Comparison of ENCODE assay signal across 8 cellular contexts in the genomic region with DNA sequence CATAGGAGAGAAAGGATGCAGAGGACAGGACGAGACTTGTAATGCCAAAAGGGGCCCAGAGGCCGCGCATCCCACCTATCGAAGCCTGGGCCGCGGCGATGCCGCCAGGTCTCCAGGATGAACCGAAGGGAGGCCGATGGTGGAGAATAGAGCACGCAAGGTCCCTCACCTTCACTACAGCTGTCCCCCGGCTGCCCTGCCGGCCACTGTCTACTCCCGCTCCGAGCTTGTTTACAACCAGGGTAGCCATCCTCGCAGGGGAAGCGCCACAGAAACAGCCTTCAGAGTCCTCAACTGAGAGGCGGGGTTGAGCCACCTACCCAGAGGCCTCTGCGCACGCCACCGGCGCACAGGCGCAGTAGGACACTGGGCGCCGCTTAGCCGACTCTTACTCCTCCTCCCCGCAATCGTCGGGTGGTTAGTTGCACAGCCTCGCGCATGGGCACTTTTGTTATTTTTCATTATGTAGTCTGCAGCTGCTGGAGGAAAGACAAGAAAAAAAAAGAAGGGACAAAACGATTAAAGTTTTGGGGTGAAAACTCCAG. TPM values are rescaled to one million over a fixed set of nuclear protein-coding genes. Genes with fewer than 3 reads are reported as not detected.
DNase-seq lines count a peak whose midpoint lies in the region; ATAC-seq, FAIRE-seq and TF ChIP-seq lines count a peak whose summit lies in the region.

TSS of gene TRIM23 (minus strand) at position 309 of the 545 bp plus-strand sequence. CDS start at position 250, 59 bp downstream.

- H3K27me3 Mint-ChIP-seq in progenitor cell of endocrine pancreas, result no peaks in the 10 kb centered on the region

- H3K9ac ChIP-seq in adipocyte (ENCODE audit: low read length), result peak within 1 kb of the TSS; percentile 93

- H3K36me3 Mint-ChIP-seq in progenitor cell of endocrine pancreas (ENCODE audit: insufficient read depth), result peaks cover 2% of the 10 kb centered on the region

- peak within 1 kb of the TSS; percentile 97 for H3K4me3 ChIP-seq in adipocyte (ENCODE audit: low read length)
- peak within 1 kb of the TSS; percentile 96 for H3K4me3 ChIP-seq in upper lobe of right lung

- no peaks in the 10 kb centered on the region for H3K9me3 ChIP-seq in adipocyte (ENCODE audit: control insufficient read depth, low read length)
- no peaks in the 10 kb centered on the region for H3K9me3 ChIP-seq in upper lobe of right lung

- H3K4me1 ChIP-seq in adipocyte (ENCODE audit: control insufficient read depth, insufficient read depth, low read length) (peaks cover 27% of the 10 kb centered on the region), upper lobe of right lung (peaks cover 22% of the 10 kb centered on the region)

- ATAC-seq in HG02840 (IDR thresholded peaks at IDR 0.05; ENCODE audit: low FRiP score, unreplicated experiment) (peak; percentile 93), left cardiac atrium (peak; percentile 99), upper lobe of right lung (peak; percentile 99)

- H3K27ac ChIP-seq in upper lobe of right lung, result peak within 1 kb of the TSS; percentile 83

- peaks cover 1% of the 10 kb centered on the region for H3K36me3 ChIP-seq in adipocyte (ENCODE audit: control insufficient read depth, insufficient read depth, low read length, severe bottlenecking)
- peaks cover under 1% of the 10 kb centered on the region for H3K36me3 ChIP-seq in upper lobe of right lung

- no peaks in the 10 kb centered on the region for H3K27me3 ChIP-seq in adipocyte (replicated peaks; ENCODE audit: control insufficient read depth, insufficient read depth, low read length)
- H3K27me3 ChIP-seq in upper lobe of right lung, result no peaks in the 10 kb centered on the region

- TF ChIP-seq CTCF in progenitor cell of endocrine pancreas (IDR thresholded peaks at IDR 0.05; ENCODE audit: unreplicated experiment) (peak; percentile 23), upper lobe of right lung (IDR thresholded peaks at IDR 0.05) (no peak)

- H3K9me3 Mint-ChIP-seq in progenitor cell of endocrine pancreas (ENCODE audit: low read depth), result no peaks in the 10 kb centered on the region

- intact Hi-C loops in left cardiac atrium (cut with DNase I) (no loop called here), upper lobe of right lung (cut with DNase I) (no loop called here)

- H3K4me3 Mint-ChIP-seq in progenitor cell of endocrine pancreas (ENCODE audit: low read depth), result peak within 1 kb of the TSS; percentile 99

- H3K27ac Mint-ChIP-seq in progenitor cell of endocrine pancreas, result peak within 1 kb of the TSS; percentile 98

- DNase-seq in GM12891 (ENCODE audit: insufficient read length, low spot score) (peak; percentile 53), NCI-H1436 (lab: John Stamatoyannopoulos, UW) (peak; percentile 90), SW480 (ENCODE audit: low spot score) (peak; percentile 90), adipocyte (ENCODE audit: low read depth) (peak; percentile 97), left cardiac atrium (peak; percentile 93), progenitor cell of endocrine pancreas (ENCODE audit: low spot score, unreplicated experiment) (peak; percentile 71), upper lobe of right lung (peak; percentile 95)

- H3K4me1 Mint-ChIP-seq in progenitor cell of endocrine pancreas (ENCODE audit: low read depth), result peaks cover 24% of the 10 kb centered on the region

- peak; percentile 93 for FAIRE-seq in GM12891 (lab: Jason Lieb, UNC)

- TF ChIP-seq POLR2A in GM12891 (IDR thresholded peaks at IDR 0.05; ENCODE audit: low read depth, low read length), result peak; percentile 67

TF ChIP-seq in GM12891, 5 proteins besides CTCF, POLR2A, EP300 and RAD21:
- 0 out of 2 replicates have a peak, but pooled peaks have one; percentile 44 for TF ChIP-seq TAF1 (IDR thresholded peaks at IDR 0.05; ENCODE audit: low read depth, low read length)
- TF ChIP-seq POLR2AphosphoS5 (IDR thresholded peaks at IDR 0.05; ENCODE audit: low read depth, low read length), result peak; percentile 71
- no peak for TF ChIP-seq POU2F2 (IDR thresholded peaks at IDR 0.05; ENCODE audit: low read depth, low read length)
- TF ChIP-seq SPI1 (IDR thresholded peaks at IDR 0.05; ENCODE audit: low read depth, low read length), result peak; percentile 39; the same call in 1 of the 2 replicates
- no peak for TF ChIP-seq PAX5 (IDR thresholded peaks at IDR 0.05; ENCODE audit: insufficient read depth, low read length, severe bottlenecking)

RNA-seq across cellular contexts. Expression of gene TRIM23, which starts in this region (rescaled TPM):
- polyA plus RNA-seq in GM12891 (2012; ENCODE audit: low read depth, missing spikeins), result 2.0 TPM
- total RNA-seq in left cardiac atrium (10 to 100 TPM; 15.5 to 17.8 TPM), progenitor cell of endocrine pancreas (14.9 and 17.1 TPM in 2 replicates), upper lobe of right lung (14.7 TPM)

Comparison
In these comparisons a context has a peak if more than half of its experiments do, and no peak if none do; other contexts are left out.
1. Peak in every context shown above with its lines: DNase-seq, ATAC-seq, H3K4me3 ChIP-seq and H3K27ac ChIP-seq.